30 cellular contexts compared by ENCODE assay signal in the genomic region with DNA sequence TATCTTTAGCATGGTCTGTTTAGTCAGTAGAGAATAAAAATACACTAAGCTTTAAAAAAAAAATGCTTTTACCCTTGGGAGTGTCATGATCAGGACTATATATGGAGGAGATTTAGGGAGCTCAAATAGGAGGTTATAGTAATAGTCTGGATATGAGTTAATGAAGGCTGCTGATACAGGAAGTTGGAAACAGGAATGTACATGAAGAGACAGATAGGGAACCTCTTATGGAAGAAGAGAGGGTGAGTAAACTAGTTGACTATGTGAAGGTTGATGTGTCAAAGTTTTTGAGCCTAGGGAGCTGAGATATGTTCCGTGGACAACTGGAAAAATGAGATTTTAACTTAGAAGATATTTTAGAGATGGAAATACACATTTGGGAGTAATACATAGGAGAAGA.
"Had no signal": no experiment of that assay in that cellular context is flagged by ENCODE, and none has a peak within 500 bp of the region (broad histone marks: within the 10 kb centered on the region; RNA-seq: fewer than 3 reads in every experiment).

No MANE protein-coding gene starts in this region.

- H3K9me3 ChIP-seq: esophagus muscularis mucosa, heart right ventricle, pancreas, prostate gland, sigmoid colon, upper lobe of left lung, vagina had no signal

- H3K36me3 ChIP-seq: esophagus muscularis mucosa, heart right ventricle, pancreas, prostate gland, sigmoid colon, upper lobe of left lung, vagina, WERI-Rb-1 had no signal

- H3K4me1 ChIP-seq: prostate gland, vagina had no signal

- H3K27me3 ChIP-seq: esophagus muscularis mucosa, heart right ventricle, pancreas, sigmoid colon, upper lobe of left lung, vagina had no signal

- DNase-seq: activated CD4-positive, alpha-beta T cell treated with anti-CD3 and anti-CD28 coated beads for 48 hours; activated CD4-positive, alpha-beta T cell treated with anti-CD3 and anti-CD28 coated beads, Interleukin-2, amount 50 U/mL, for 48 hours; activated CD8-positive, alpha-beta memory T cell treated with anti-CD3 and anti-CD28 coated beads for 24 hours; activated effector memory CD4-positive, alpha-beta T cell treated with Interleukin-2 at 50 U/mL for 16 hours; activated naive CD4-positive, alpha-beta T cell treated with anti-CD3 and anti-CD28 coated beads, Interleukin-2, amount 10 ng/mL, durations not matched to agents 7 days and 5 days; activated naive CD8-positive, alpha-beta T cell treated with anti-CD3 and anti-CD28 coated beads, Interleukin-2, amount 10 ng/mL, durations not matched to agents 7 days and 5 days; amygdala; caudate nucleus; endodermal cell; foreskin melanocyte; heart right ventricle; midbrain; naive thymus-derived CD8-positive, alpha-beta T cell; nucleus accumbens; retina; sigmoid colon; small intestine; stimulated activated CD4-positive, alpha-beta T cell treated with anti-CD3 and anti-CD28 coated beads, Interleukin-1b, Interleukin-23, amount 100 ng/mL, for 48 hours; stimulated activated CD4-positive, alpha-beta T cell treated with anti-CD3 and anti-CD28 coated beads, Interleukin-4, amount 100 ng/mL, for 4 hours; stimulated activated CD8-positive, alpha-beta memory T cell treated with anti-CD3 and anti-CD28 coated beads, Interleukin-4, amount 100 ng/mL, for 48 hours; stimulated activated naive CD8-positive, alpha-beta T cell treated with anti-CD3 and anti-CD28 coated beads, Interleukin-15, amount 100 ng/mL, for 72 hours; substantia nigra; SW 1271; T-helper 9 cell; upper lobe of left lung; WERI-Rb-1 had no signal

- H3K27ac ChIP-seq: esophagus muscularis mucosa, pancreas, prostate gland, sigmoid colon, upper lobe of left lung, vagina, WERI-Rb-1 had no signal

- H3K4me3 ChIP-seq: esophagus muscularis mucosa, heart right ventricle, pancreas, prostate gland, sigmoid colon, upper lobe of left lung, vagina had no signal
